1 cellular context compared by ENCODE assay signal in genomic region chr15:74889390-74889881, GRCh38.
TF ChIP-seq lines count a peak whose summit lies in the region.

No MANE protein-coding gene starts in this region.

TF ChIP-seq in liver, 16 proteins besides CTCF, POLR2A, EP300 and RAD21 (continued from another document):
- TF ChIP-seq REST (IDR thresholded peaks at IDR 0.05) (no peak), FOXA2 (IDR thresholded peaks at IDR 0.05) (no peak), YY1 (IDR thresholded peaks at IDR 0.05) (no peak)
